ENCODE assay signal across 9 cellular contexts in genomic region chr6:33634203-33634727, GRCh38. TPM values are rescaled to one million over a fixed set of nuclear protein-coding genes. Genes with fewer than 3 reads are reported as not detected.
DNase-seq lines count a peak whose midpoint lies in the region; ATAC-seq and TF ChIP-seq lines count a peak whose summit lies in the region.
"Had no signal": no experiment of that assay in that cellular context is flagged by ENCODE, and none has a peak within 500 bp of the region (broad histone marks: within the 10 kb centered on the region; RNA-seq: fewer than 3 reads in every experiment).

No MANE protein-coding gene starts in this region.

- peaks cover 4% of the 10 kb centered on the region for H3K27me3 Mint-ChIP-seq in progenitor cell of endocrine pancreas

- peak; percentile 35 for DNase-seq in EH (ENCODE audit: low read depth)
- DNase-seq in fibroblast of lung (ENCODE audit: low read depth in 2 of 2): no peak
- DNase-seq in progenitor cell of endocrine pancreas (ENCODE audit: low spot score, unreplicated experiment): no peak

- peaks cover 2% of the 10 kb centered on the region for H3K4me1 ChIP-seq in fibroblast of lung (ENCODE audit: control insufficient read depth, extremely low read depth, insufficient read depth, low read length)

- H3K9me3 Mint-ChIP-seq in progenitor cell of endocrine pancreas (ENCODE audit: low read depth): no peaks in the 10 kb centered on the region

- H3K4me3 Mint-ChIP-seq in progenitor cell of endocrine pancreas (ENCODE audit: low read depth): peak overlapping the region; percentile 84

- H3K36me3 Mint-ChIP-seq in progenitor cell of endocrine pancreas (ENCODE audit: insufficient read depth): peaks cover 5% of the 10 kb centered on the region

- peaks cover 55% of the 10 kb centered on the region for H3K4me1 Mint-ChIP-seq in progenitor cell of endocrine pancreas (ENCODE audit: low read depth)

- no peak for TF ChIP-seq CTCF in fibroblast of lung (conservative IDR thresholded peaks at IDR 0.05 in 1 of 2, IDR thresholded peaks at IDR 0.05 in 1 of 2; ENCODE audit: low read depth in 1 of 2, low read length in 2 of 2)
- no peak for TF ChIP-seq CTCF in progenitor cell of endocrine pancreas (IDR thresholded peaks at IDR 0.05; ENCODE audit: unreplicated experiment)

- H3K4me3 ChIP-seq in fibroblast of lung (replicated peaks in 1 of 4; ENCODE audit: control extremely low read depth in 1 of 4, insufficient read depth in 1 of 4, low read depth in 3 of 4, low read length in 4 of 4): peak overlapping the region; percentile 32 to 61 (median 52)

- peaks cover 25% of the 10 kb centered on the region for H3K79me2 ChIP-seq in fibroblast of lung (ENCODE audit: control insufficient read depth, insufficient read depth, low read length)

- no peaks in the 10 kb centered on the region for H3K27me3 ChIP-seq in fibroblast of lung (ENCODE audit: control insufficient read depth, insufficient read depth, low read length)

- H3K9ac ChIP-seq in fibroblast of lung (ENCODE audit: insufficient read depth, low read length): no peak overlapping the region
- H3K9ac ChIP-seq: KMS-11 had no signal

- H3K27ac Mint-ChIP-seq in progenitor cell of endocrine pancreas: peak overlapping the region; percentile 93

- H3K27ac ChIP-seq in fibroblast of lung (ENCODE audit: insufficient read depth, low read length): no peak overlapping the region
- H3K27ac ChIP-seq: KMS-11 had no signal

- no peaks in the 10 kb centered on the region for H3K36me3 ChIP-seq in fibroblast of lung (ENCODE audit: control insufficient read depth, insufficient read depth, low read length)

- peak overlapping the region; percentile 85 for H3K4me2 ChIP-seq in fibroblast of lung (ENCODE audit: extremely low read depth, insufficient read depth, low read length)
- H3K4me2 ChIP-seq: KMS-11 had no signal

- no peaks in the 10 kb centered on the region for H3K9me3 ChIP-seq in fibroblast of lung (ENCODE audit: control insufficient read depth, insufficient read depth, low read depth, low read length)

- no peak for ATAC-seq in GM18861 (IDR thresholded peaks at IDR 0.05; ENCODE audit: unreplicated experiment)
- no peak for ATAC-seq in HG03469 (IDR thresholded peaks at IDR 0.05; ENCODE audit: unreplicated experiment)
- no peak for ATAC-seq in GM21576 (IDR thresholded peaks at IDR 0.05; ENCODE audit: unreplicated experiment)
- no peak for ATAC-seq in HG03439 (IDR thresholded peaks at IDR 0.05; ENCODE audit: unreplicated experiment)

- H2AFZ ChIP-seq in fibroblast of lung (ENCODE audit: low read length): no peak overlapping the region

- no peaks in the 10 kb centered on the region for H4K20me1 ChIP-seq in fibroblast of lung (ENCODE audit: control insufficient read depth, extremely low read depth, insufficient read depth, low read length)

TF ChIP-seq in PFSK-1, 5 proteins besides CTCF, POLR2A, EP300 and RAD21:
- no peak for TF ChIP-seq SIN3A (IDR thresholded peaks at IDR 0.05; ENCODE audit: borderline replicate concordance, insufficient read depth, low read length)
- peak; percentile 27; the same call in 1 of the 2 replicates for TF ChIP-seq POLR2AphosphoS5 (IDR thresholded peaks at IDR 0.05; ENCODE audit: low read depth, low read length)
- TF ChIP-seq FOXP2 (optimal IDR thresholded peaks at IDR 0.05; ENCODE audit: borderline replicate concordance, extremely low read depth, extremely low read length, insufficient read depth): no peak
- no peak for TF ChIP-seq REST (IDR thresholded peaks at IDR 0.05; ENCODE audit: insufficient read depth in 1 of 2, low read depth in 2 of 2, low read length in 2 of 2)
- TF ChIP-seq TAF1 (IDR thresholded peaks at IDR 0.05; ENCODE audit: borderline replicate concordance, insufficient read depth, low read length): no peak

RNA-seq across cellular contexts. Expression of gene ITPR3, which starts 13.1 kb away (rescaled TPM):
- 23.7 TPM for polyA plus RNA-seq in PFSK-1 (2012; ENCODE audit: insufficient read length, low read depth)
- total RNA-seq in fibroblast of lung: 19.3 and 43.4 TPM in 2 replicates
- polyA plus RNA-seq in fibroblast of lung: 9.6 and 36.8 TPM in 2 replicates
- polyA plus RNA-seq in fibroblast of lung (2012): 10.7 and 32.5 TPM in 2 replicates
- 54.5 and 173 TPM in 2 replicates for polyA minus RNA-seq in fibroblast of lung (ENCODE audit: low replicate concordance)
- 28.3 and 30.4 TPM in 2 replicates for total RNA-seq in progenitor cell of endocrine pancreas

RNA-seq across cellular contexts. Expression of gene BAK1, which starts 54.2 kb away (rescaled TPM):
- polyA plus RNA-seq in PFSK-1 (2012; ENCODE audit: insufficient read length, low read depth): 47.4 TPM
- 10.3 and 13.0 TPM in 2 replicates for total RNA-seq in fibroblast of lung
- 12.9 and 14.1 TPM in 2 replicates for polyA plus RNA-seq in fibroblast of lung
- polyA plus RNA-seq in fibroblast of lung (2012): 14.5 and 22.2 TPM in 2 replicates
- 26.7 and 43.6 TPM in 2 replicates for polyA minus RNA-seq in fibroblast of lung (ENCODE audit: low replicate concordance)
- total RNA-seq in progenitor cell of endocrine pancreas: 21.0 and 22.4 TPM in 2 replicates
